12 cellular contexts compared by ENCODE assay signal in the genomic region with DNA sequence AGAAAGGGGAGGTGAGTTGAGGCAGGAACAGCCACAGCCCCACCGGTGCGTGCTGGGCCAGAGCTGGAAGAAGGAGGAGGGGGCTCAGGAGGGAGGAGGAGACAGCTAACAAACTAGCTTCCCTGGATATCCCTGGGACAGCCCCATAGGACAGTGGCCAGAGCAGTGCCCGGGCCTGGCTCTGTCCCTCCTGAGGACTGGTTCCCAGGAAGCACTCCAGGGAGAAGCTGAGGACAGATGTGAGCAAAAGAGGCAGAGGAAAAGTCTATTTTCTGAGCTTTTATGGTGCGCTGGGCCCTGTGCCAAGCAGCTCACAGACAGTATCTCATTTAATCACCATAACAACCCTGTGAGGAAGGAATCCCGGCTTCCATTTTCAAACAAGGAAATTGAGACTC. TPM values are rescaled to one million over a fixed set of nuclear protein-coding genes. Genes with fewer than 3 reads are reported as not detected.
DNase-seq lines count a peak whose midpoint lies in the region; ATAC-seq, FAIRE-seq and TF ChIP-seq lines count a peak whose summit lies in the region.
"Had no signal": no experiment of that assay in that cellular context is flagged by ENCODE, and none has a peak within 500 bp of the region (broad histone marks: within the 10 kb centered on the region; RNA-seq: fewer than 3 reads in every experiment).

No MANE protein-coding gene starts in this region.

- H3K27ac ChIP-seq in brain microvascular endothelial cell (no peak overlapping the region), smooth muscle cell (ENCODE audit: low read depth) (peak overlapping the region; percentile 73)
- H3K27ac ChIP-seq: testis had no signal

- H4K20me1 ChIP-seq in smooth muscle cell (ENCODE audit: low read depth): peaks cover 46% of the 10 kb centered on the region

- in situ Hi-C loops in brain microvascular endothelial cell (cut with HindIII; ENCODE audit: low pct_ligation_motif_present, low sequenced_read_pairs) (no loop called here), GM13977 (cut with MboI; ENCODE audit: low pct_unique_long_range_greater_than_20kb, low sequenced_read_pairs, unreplicated experiment) (no loop called here)

- WGBS in smooth muscle cell (ENCODE audit: low lambda C conversion rate): 30% methylated on average over 5 of the region's 5 CpGs

- no peak overlapping the region for H3K4me3 Mint-ChIP-seq in stimulated activated naive B cell treated with anti-CD40 and anti-IgM and Interleukin-4, amounts not matched to agents 10 μg/mL and 1 μg/mL and 100 μg/mL, for 72 hours
- H3K4me3 Mint-ChIP-seq: activated CD4-positive, alpha-beta memory T cell treated with anti-CD3 and anti-CD28 coated beads for 36 hours; brain had no signal

- peaks cover 11% of the 10 kb centered on the region for H3K4me1 ChIP-seq in smooth muscle cell (ENCODE audit: low read depth)
- H3K4me1 ChIP-seq: testis had no signal

- no peak overlapping the region for H3K4me3 ChIP-seq in brain microvascular endothelial cell (ENCODE audit: low read depth, low read length)
- no peak overlapping the region for H3K4me3 ChIP-seq in smooth muscle cell
- H3K4me3 ChIP-seq: testis had no signal

- H2AFZ ChIP-seq in smooth muscle cell (ENCODE audit: low read depth): no peak overlapping the region

- no peak overlapping the region for H3K27ac Mint-ChIP-seq in stimulated activated naive B cell treated with anti-CD40 and anti-IgM and Interleukin-4, amounts not matched to agents 10 μg/mL and 1 μg/mL and 100 μg/mL, for 72 hours
- H3K27ac Mint-ChIP-seq: activated CD4-positive, alpha-beta memory T cell treated with anti-CD3 and anti-CD28 coated beads for 36 hours; brain had no signal

- H3F3A ChIP-seq in smooth muscle cell (ENCODE audit: low read depth): peaks cover 9% of the 10 kb centered on the region

- H3K27me3 ChIP-seq in brain microvascular endothelial cell (replicated peaks): peaks cover 30% of the 10 kb centered on the region
- H3K27me3 ChIP-seq in smooth muscle cell (ENCODE audit: low read depth): no peaks in the 10 kb centered on the region
- H3K27me3 ChIP-seq: testis had no signal

- TF ChIP-seq CTCF in brain microvascular endothelial cell (IDR thresholded peaks at IDR 0.05; ENCODE audit: low read depth, low read length, missing control alignments): no peak
- no peak for TF ChIP-seq CTCF in smooth muscle cell (IDR thresholded peaks at IDR 0.05; ENCODE audit: borderline replicate concordance, insufficient read depth, poor library complexity, severe bottlenecking)
- TF ChIP-seq CTCF in GM13977 (IDR thresholded peaks at IDR 0.05; ENCODE audit: extremely low read depth, insufficient read depth, missing control alignments): no peak

- peaks cover 42% of the 10 kb centered on the region for H3K79me2 ChIP-seq in smooth muscle cell (ENCODE audit: low read depth)

- H3K9ac ChIP-seq in smooth muscle cell (ENCODE audit: low read depth): peak overlapping the region; percentile 0

- no peaks in the 10 kb centered on the region for H3K36me3 Mint-ChIP-seq in stimulated activated naive B cell treated with anti-CD40 and anti-IgM and Interleukin-4, amounts not matched to agents 10 μg/mL and 1 μg/mL and 100 μg/mL, for 72 hours
- H3K36me3 Mint-ChIP-seq: activated CD4-positive, alpha-beta memory T cell treated with anti-CD3 and anti-CD28 coated beads for 36 hours; brain had no signal

- ATAC-seq in HG03139 (IDR thresholded peaks at IDR 0.05; ENCODE audit: unreplicated experiment): no peak
- ATAC-seq in stimulated activated naive B cell treated with anti-CD40 and anti-IgM and Interleukin-4, amounts not matched to agents 10 μg/mL and 1 μg/mL and 100 μg/mL, for 72 hours (replicated peaks): no peak

- DNase-seq in GM18507 (ENCODE audit: extremely low spot score, insufficient read length, low read depth) (no peak), brain microvascular endothelial cell (peak; percentile 29), islet precursor cell (peak; percentile 52), smooth muscle cell (lab: John Stamatoyannopoulos, UW; ENCODE audit: unreplicated experiment) (no peak), GM13977 (ENCODE audit: low spot score) (no peak)
- DNase-seq in stimulated activated CD8-positive, alpha-beta memory T cell treated with anti-CD3 and anti-CD28 coated beads, Interleukin-4, amount 100 ng/mL, for 48 hours: no peak
- no peak for DNase-seq in stimulated activated naive B cell treated with anti-CD40 and anti-IgM and Interleukin-4, amounts not matched to agents 10 μg/mL and 1 μg/mL and 100 μg/mL, for 72 hours
- DNase-seq: NCI-H1105, testis had no signal

- FAIRE-seq in GM18507 (lab: Jason Lieb, UNC): peak; percentile 38

- H3K36me3 ChIP-seq in brain microvascular endothelial cell (replicated peaks) (no peaks in the 10 kb centered on the region), smooth muscle cell (ENCODE audit: low read depth) (no peaks in the 10 kb centered on the region)

- H3K27me3 Mint-ChIP-seq in stimulated activated naive B cell treated with anti-CD40 and anti-IgM and Interleukin-4, amounts not matched to agents 10 μg/mL and 1 μg/mL and 100 μg/mL, for 72 hours: no peaks in the 10 kb centered on the region
- H3K27me3 Mint-ChIP-seq: activated CD4-positive, alpha-beta memory T cell treated with anti-CD3 and anti-CD28 coated beads for 36 hours; brain had no signal

- no peaks in the 10 kb centered on the region for H3K9me3 ChIP-seq in smooth muscle cell (replicated peaks; ENCODE audit: low read depth)
- H3K9me3 ChIP-seq: testis had no signal

- no peaks in the 10 kb centered on the region for H3K9me3 Mint-ChIP-seq in stimulated activated naive B cell treated with anti-CD40 and anti-IgM and Interleukin-4, amounts not matched to agents 10 μg/mL and 1 μg/mL and 100 μg/mL, for 72 hours
- H3K9me3 Mint-ChIP-seq: activated CD4-positive, alpha-beta memory T cell treated with anti-CD3 and anti-CD28 coated beads for 36 hours; brain had no signal

- H3K4me2 ChIP-seq in smooth muscle cell: peak overlapping the region; percentile 61

- H3K4me1 Mint-ChIP-seq in stimulated activated naive B cell treated with anti-CD40 and anti-IgM and Interleukin-4, amounts not matched to agents 10 μg/mL and 1 μg/mL and 100 μg/mL, for 72 hours: peaks cover 0 to 5% of the 10 kb centered on the region in 2 donors

RNA-seq across cellular contexts. Expression of a gene that starts 8.3 kb away (rescaled TPM):
- total RNA-seq in smooth muscle cell: 25.1 and 34.2 TPM in 2 replicates
- 21.0 and 24.5 TPM in 2 replicates for polyA plus RNA-seq in smooth muscle cell

RNA-seq across cellular contexts. Expression of a gene that starts 28.1 kb away (rescaled TPM):
- total RNA-seq in smooth muscle cell: 21.6 and 37.3 TPM in 2 replicates
- polyA plus RNA-seq in smooth muscle cell: 54.1 and 55.4 TPM in 2 replicates

RNA-seq across cellular contexts. Expression of a gene that starts 35.3 kb away (rescaled TPM):
- total RNA-seq in smooth muscle cell: 67.9 and 83.3 TPM in 2 replicates
- 373 and 378 TPM in 2 replicates for polyA plus RNA-seq in smooth muscle cell

RNA-seq across cellular contexts. Expression of a gene that starts 35.9 kb away (rescaled TPM):
- 64.0 and 132 TPM in 2 replicates for total RNA-seq in smooth muscle cell
- polyA plus RNA-seq in smooth muscle cell: 77.4 and 98.4 TPM in 2 replicates

RNA-seq across cellular contexts. Expression of a gene that starts 43.7 kb away (rescaled TPM):
- 138 and 166 TPM in 2 replicates for total RNA-seq in smooth muscle cell
- 236 and 238 TPM in 2 replicates for polyA plus RNA-seq in smooth muscle cell

Comparison
In these comparisons a context has a peak if more than half of its experiments do, and no peak if none do; other contexts are left out.
1. DNase-seq: peak in brain microvascular endothelial cell (single experiment) and islet precursor cell (single experiment); none in GM18507 (single experiment), smooth muscle cell (single experiment), stimulated activated CD8-positive, alpha-beta memory T cell treated with anti-CD3 and anti-CD28 coated beads, Interleukin-4, amount 100 ng/mL, for 48 hours (single experiment), stimulated activated naive B cell treated with anti-CD40 and anti-IgM and Interleukin-4, amounts not matched to agents 10 μg/mL and 1 μg/mL and 100 μg/mL, for 72 hours (single experiment) and GM13977 (single experiment).